In genomic region chr14:73143003-73143402, GRCh38 we compare ENCODE assay signal across 13 cellular contexts. TPM values are rescaled to one million over a fixed set of nuclear protein-coding genes. Genes with fewer than 3 reads are reported as not detected.
DNase-seq lines count a peak whose midpoint lies in the region; ATAC-seq, FAIRE-seq and TF ChIP-seq lines count a peak whose summit lies in the region.
"Had no signal": no experiment of that assay in that cellular context is flagged by ENCODE, and none has a peak within 500 bp of the region (broad histone marks: within the 10 kb centered on the region; RNA-seq: fewer than 3 reads in every experiment).

No MANE protein-coding gene starts in this region.

- TF ChIP-seq POLR2A in HepG2 (IDR thresholded peaks at IDR 0.05; ENCODE audit: insufficient read depth in 1 of 2, low read depth in 2 of 2, low read length in 2 of 2): no peak

- H3K36me3 Mint-ChIP-seq in HFFc6 (ENCODE audit: low read depth): 0 out of 2 replicates have a peak, but pooled peaks cover 6% of the 10 kb centered on the region

- peaks cover 5% of the 10 kb centered on the region; the same call in 1 of the 2 replicates for H4K20me1 ChIP-seq in HepG2 (ENCODE audit: insufficient read depth, low read length)

- WGBS in HepG2 (ENCODE audit: low lambda C conversion rate): 24% methylated on average over 5 of the region's 5 CpGs

- CTCF ChIA-PET in HepG2 (lab: Yijun Ruan, JAX; ENCODE audit: low intra/inter-chr PET ratio, low total read pairs): no interaction called here

- no peak overlapping the region; a peak in 1 of 6 replicates for H3K4me3 ChIP-seq in HepG2 (replicated peaks in 1 of 3; ENCODE audit: insufficient read depth in 1 of 3, low read depth in 2 of 3, low read length in 3 of 3)

- in situ Hi-C loops in HepG2 (cut with HindIII; ENCODE audit: extremely low pct_ligation_motif_present, low pct_unique_long_range_greater_than_20kb): no loop called here

- no peaks in the 10 kb centered on the region for H3K9me3 Mint-ChIP-seq in HFFc6
- H3K9me3 Mint-ChIP-seq: activated B cell treated with CpG ODN at 0.5 μM for 24 hours had no signal

- peak overlapping the region; percentile 27 for H3K27ac ChIP-seq in HepG2 (ENCODE audit: extremely low read length, insufficient read depth, low read length)

- intact Hi-C loops in HepG2 (cut with micrococcal nuclease; ENCODE audit: unreplicated experiment): no loop called here

- POLR2A ChIA-PET in HepG2 (lab: Yijun Ruan, JAX): interaction anchor here (1.5 kb wide), 1 partner anchor 85 kb away, joined by 4 read pairs; the partner anchor contains the start of gene RBM25

- peaks cover 43% of the 10 kb centered on the region for H3K4me1 Mint-ChIP-seq in HFFc6 (ENCODE audit: low read depth)

- ATAC-seq in HepG2: peak; percentile 85

- no peaks in the 10 kb centered on the region for H3K9me3 ChIP-seq in HepG2 (ENCODE audit: low read length)

- H3K4me2 ChIP-seq in HepG2 (ENCODE audit: low read depth, low read length): peak overlapping the region; percentile 41

- no peak overlapping the region for H3K4me3 Mint-ChIP-seq in HFFc6
- H3K4me3 Mint-ChIP-seq: activated B cell treated with CpG ODN at 0.5 μM for 24 hours had no signal

- no peak for TF ChIP-seq RAD21 in HepG2 (CRISPR knock-in tag; IDR thresholded peaks at IDR 0.05)

- TF ChIP-seq EP300 in HepG2 (IDR thresholded peaks at IDR 0.05; ENCODE audit: low read depth in 2 of 2, low read length in 2 of 2) (no peak), HepG2 (CRISPR knock-in tag; IDR thresholded peaks at IDR 0.05; ENCODE audit: borderline replicate concordance) (no peak)

- H3K9ac ChIP-seq in HepG2 (ENCODE audit: insufficient read depth, low read depth, low read length): peak overlapping the region; percentile 29; the same call in 1 of the 2 replicates

- TF ChIP-seq CTCF in HFFc6 (IDR thresholded peaks at IDR 0.05): no peak
- TF ChIP-seq CTCF in HepG2 (CRISPR knock-in tag; IDR thresholded peaks at IDR 0.05): no peak

- H3K79me2 ChIP-seq in HepG2 (ENCODE audit: insufficient read depth, low read length): peaks cover 55% of the 10 kb centered on the region

- H2AFZ ChIP-seq in HepG2 (ENCODE audit: low read length): no peak overlapping the region

- peak overlapping the region; percentile 40; the same call in 1 of the 2 replicates for H3K27ac Mint-ChIP-seq in HFFc6
- H3K27ac Mint-ChIP-seq: activated B cell treated with CpG ODN at 0.5 μM for 24 hours had no signal

- H3K4me1 ChIP-seq in HepG2 (ENCODE audit: insufficient read depth, low read length): peaks cover 52% of the 10 kb centered on the region

- DNase-seq in HFFc6 (no peak), amygdala (lab: John Stamatoyannopoulos, UW) (peak in 54 of 56 donors; percentile 6 to 87 (median 49)), HepG2 (ENCODE audit: low spot score) (no peak), renal cortical epithelial cell (ENCODE audit: low read depth) (peak; percentile 40), NCI-H774 (lab: John Stamatoyannopoulos, UW) (no peak), SKM-1 treated with dmso at 0.1 percent for 144 hours (lab: John Stamatoyannopoulos, UW; ENCODE audit: unreplicated experiment) (no peak), NCI-H446 (lab: John Stamatoyannopoulos, UW) (no peak)
- DNase-seq: activated B cell treated with CpG ODN at 0.5 μM for 24 hours; activated naive CD4-positive, alpha-beta T cell; dermis blood vessel endothelial cell; DMS 273 treated with DMSO at 0.1 percent for 48 hours; glutamatergic neuron; Kasumi-1 had no signal

- peaks cover 0 to 2% of the 10 kb centered on the region in 2 experiments; a peak in 3 of 5 replicates for H3K36me3 ChIP-seq in HepG2 (replicated peaks in 1 of 2; ENCODE audit: control insufficient read depth in 1 of 2, insufficient read depth in 2 of 2, low read length in 2 of 2)

- BruUV-seq in HepG2 (replicated peaks; lab: Mats Ljungman, UMichigan): no TSS peak

- FAIRE-seq in HepG2 (lab: Jason Lieb, UNC): peak; percentile 21

- no peaks in the 10 kb centered on the region; the same call in none of the 2 replicates for H3K27me3 Mint-ChIP-seq in HFFc6 (ENCODE audit: insufficient read depth)
- H3K27me3 Mint-ChIP-seq: activated B cell treated with CpG ODN at 0.5 μM for 24 hours had no signal

- no peaks in the 10 kb centered on the region for H3K27me3 ChIP-seq in HepG2 (ENCODE audit: control insufficient read depth in 1 of 2, insufficient read depth in 2 of 2, low read length in 2 of 2)

TF ChIP-seq in HepG2, 621 proteins besides CTCF, POLR2A, EP300 and RAD21 (continues in another document):
- TF ChIP-seq GFI1 (CRISPR knock-in tag; IDR thresholded peaks at IDR 0.05; ENCODE audit: borderline replicate concordance) (no peak), CCAR2 (optimal IDR thresholded peaks at IDR 0.05; ENCODE audit: low read depth, low read length) (no peak), ZBTB33 (CRISPR knock-in tag; IDR thresholded peaks at IDR 0.05) (peak; percentile 77), ARID5B (CRISPR knock-in tag; IDR thresholded peaks at IDR 0.05) (0 out of 2 replicates have a peak, but pooled peaks have one; percentile 16), SOX6 (IDR thresholded peaks at IDR 0.05) (no peak), SOX6 (CRISPR knock-in tag; IDR thresholded peaks at IDR 0.05) (peak; percentile 50), ATRX (CRISPR knock-in tag; IDR thresholded peaks at IDR 0.05; ENCODE audit: borderline replicate concordance) (no peak), RXRA (CRISPR knock-in tag; IDR thresholded peaks at IDR 0.05) (peak; percentile 46; the same call in 1 of the 2 replicates)

RNA-seq across cellular contexts. Expression of gene PSEN1, which starts 6.7 kb away (rescaled TPM):
- 10 to 100 TPM; 34.5 to 44.6 (median 40.2) TPM for total RNA-seq in HFFc6 (2021; fragmentation: NEBNext Ultra II Directional; extraction: Animal tissue kit (Norgen Biotek cat#: 25700))
- total RNA-seq in HepG2 (2016; rRNA removed; fragmentation: Illumina TruSeq; extraction: Trizol): 21.8 and 26.6 TPM in 2 replicates
- 40.0 and 40.8 TPM in 2 replicates for total RNA-seq in HepG2 (2016; cell fraction: cytosol; rRNA removed; fragmentation: Illumina TruSeq; extraction: Trizol; ENCODE audit: low read depth)
- total RNA-seq in HepG2 (2016; cell fraction: insoluble cytoplasmic fraction; rRNA removed; fragmentation: Illumina TruSeq; extraction: Trizol): 20.3 and 28.0 TPM in 2 replicates
- 14.7 and 16.1 TPM in 2 replicates for total RNA-seq in HepG2 (2016; cell fraction: membrane; rRNA removed; fragmentation: Illumina TruSeq; extraction: Trizol)
- 28.1 and 31.5 TPM in 2 replicates for total RNA-seq in HepG2 (2016; cell fraction: nucleus; rRNA removed; fragmentation: Illumina TruSeq; extraction: Trizol)
- 12.5 and 14.5 TPM in 2 replicates for polyA plus RNA-seq in HepG2 (2011; rRNA removed)
- polyA plus RNA-seq in HepG2 (2011; cell fraction: cytosol; rRNA removed): 9.0 and 16.0 TPM in 2 replicates
- 8.4 and 11.2 TPM in 2 replicates for polyA plus RNA-seq in HepG2 (2011; cell fraction: nucleus; rRNA removed)
- polyA plus RNA-seq in HepG2 (2012): 29.3 and 37.7 TPM in 2 replicates
- 2.8 and 3.4 TPM in 2 replicates for polyA plus RNA-seq in HepG2 (2016; cell fraction: cytosol; fragmentation: Illumina TruSeq; extraction: Trizol; ENCODE audit: low read depth)
- 17.3 and 21.3 TPM in 2 replicates for polyA plus RNA-seq in HepG2 (2016; cell fraction: insoluble cytoplasmic fraction; fragmentation: Illumina TruSeq; extraction: Trizol; ENCODE audit: low read depth)
- 7.1 and 8.4 TPM in 2 replicates for polyA plus RNA-seq in HepG2 (2016; cell fraction: membrane; fragmentation: Illumina TruSeq; extraction: Trizol; ENCODE audit: low read depth)
- polyA plus RNA-seq in HepG2 (2016; cell fraction: nucleus; fragmentation: Illumina TruSeq; extraction: Trizol; ENCODE audit: insufficient read depth, low read depth): 37.7 and 38.2 TPM in 2 replicates
- polyA minus RNA-seq in HepG2 (2011; rRNA and poly(A)+ RNA removed; ENCODE audit: low replicate concordance): 26.0 and 50.2 TPM in 2 replicates
- polyA minus RNA-seq in HepG2 (2011; cell fraction: cytosol; rRNA and poly(A)+ RNA removed): 22.2 and 36.3 TPM in 2 replicates
- 24.5 and 28.5 TPM in 2 replicates for polyA minus RNA-seq in HepG2 (2011; cell fraction: nucleus; rRNA and poly(A)+ RNA removed)
- 92.6 and 113 TPM in 2 replicates for total RNA-seq in renal cortical epithelial cell

Comparison
In these comparisons a context has a peak if more than half of its experiments do, and no peak if none do; other contexts are left out.
1. DNase-seq: peak in amygdala (54 of 56) and renal cortical epithelial cell (single experiment); none in HFFc6 (single experiment), HepG2 (single experiment), NCI-H774 (single experiment), SKM-1 treated with dmso at 0.1 percent for 144 hours (single experiment) and NCI-H446 (0 of 2).